18 cellular contexts compared by ENCODE assay signal in the genomic region with DNA sequence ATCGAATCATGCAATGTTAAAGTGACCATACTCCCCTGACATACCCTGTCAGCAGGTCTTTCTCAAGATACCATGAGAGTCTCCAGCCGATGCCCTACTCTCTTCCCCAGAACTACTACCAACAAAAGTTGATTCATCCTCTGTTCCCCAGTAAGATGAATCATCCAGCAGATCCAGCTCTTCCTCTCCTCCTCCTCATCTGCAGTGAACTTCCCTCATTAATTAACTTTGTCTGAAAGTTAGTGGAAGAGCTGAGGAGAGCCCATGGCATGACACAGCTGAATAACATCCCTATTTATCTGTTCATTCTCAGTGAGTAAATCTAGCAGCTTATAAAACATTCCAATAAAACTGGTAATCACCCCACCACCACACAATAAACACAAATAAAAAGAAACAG.
DNase-seq lines count a peak whose midpoint lies in the region; ATAC-seq and TF ChIP-seq lines count a peak whose summit lies in the region.
"Had no signal": no experiment of that assay in that cellular context is flagged by ENCODE, and none has a peak within 500 bp of the region (broad histone marks: within the 10 kb centered on the region; RNA-seq: fewer than 3 reads in every experiment).

No MANE protein-coding gene starts in this region.

- peaks cover 3% of the 10 kb centered on the region for H3K9me3 Mint-ChIP-seq in activated T-helper 2 cell treated with anti-CD3 and anti-CD28 coated beads, Interferon-gamma antibody, Interleukin-2, Interleukin-4, amounts not matched to agents 10 μg/mL and 5 μg/mL and 100 μg/mL, durations not matched to agents 14 hours and 24 hours and 36 hours
- peaks cover 2% of the 10 kb centered on the region for H3K9me3 Mint-ChIP-seq in activated naive CD4-positive, alpha-beta T cell treated with anti-CD3 and anti-CD28 coated beads, Interleukin-2, amount 10 ng/mL, durations not matched to agents 7 days and 5 days
- H3K9me3 Mint-ChIP-seq: activated CD4-positive, alpha-beta memory T cell treated with anti-CD3 and anti-CD28 coated beads for 36 hours; stimulated activated naive CD8-positive, alpha-beta T cell treated with anti-CD3 and anti-CD28 coated beads, Interleukin-15, Interleukin-2, amounts not matched to agents 100 ng/mL and 50 ng/mL, for 24 hours had no signal

- TF ChIP-seq CTCF in upper lobe of right lung (IDR thresholded peaks at IDR 0.05), result no peak

- peaks cover 4% of the 10 kb centered on the region for H3K4me1 ChIP-seq in mesenchymal stem cell (ENCODE audit: control insufficient read depth, insufficient read depth, low read depth, low read length)
- H3K4me1 ChIP-seq in upper lobe of right lung, result no peaks in the 10 kb centered on the region
- H3K4me1 ChIP-seq: BE2C, esophagus muscularis mucosa had no signal

- peaks cover 12% of the 10 kb centered on the region for H3K4me1 Mint-ChIP-seq in activated T-helper 2 cell treated with anti-CD3 and anti-CD28 coated beads, Interferon-gamma antibody, Interleukin-2, Interleukin-4, amounts not matched to agents 10 μg/mL and 5 μg/mL and 100 μg/mL, durations not matched to agents 14 hours and 24 hours and 36 hours (ENCODE audit: low read depth)
- no peaks in the 10 kb centered on the region for H3K4me1 Mint-ChIP-seq in activated naive CD4-positive, alpha-beta T cell treated with anti-CD3 and anti-CD28 coated beads, Interleukin-2, amount 10 ng/mL, durations not matched to agents 7 days and 5 days

- H3K36me3 ChIP-seq in mesenchymal stem cell (ENCODE audit: control insufficient read depth in 1 of 2, insufficient read depth in 2 of 2, low read depth in 1 of 2, low read length in 2 of 2) (no peaks in the 10 kb centered on the region), upper lobe of right lung (no peaks in the 10 kb centered on the region)
- H3K36me3 ChIP-seq: BE2C had no signal

- no peaks in the 10 kb centered on the region for H3K79me1 ChIP-seq in mesenchymal stem cell (replicated peaks; ENCODE audit: low read length, poor library complexity, severe bottlenecking)

- no peaks in the 10 kb centered on the region for H3K36me3 Mint-ChIP-seq in activated T-helper 2 cell treated with anti-CD3 and anti-CD28 coated beads, Interferon-gamma antibody, Interleukin-2, Interleukin-4, amounts not matched to agents 10 μg/mL and 5 μg/mL and 100 μg/mL, durations not matched to agents 14 hours and 24 hours and 36 hours (ENCODE audit: low read depth)
- no peaks in the 10 kb centered on the region for H3K36me3 Mint-ChIP-seq in activated naive CD4-positive, alpha-beta T cell treated with anti-CD3 and anti-CD28 coated beads, Interleukin-2, amount 10 ng/mL, durations not matched to agents 7 days and 5 days
- H3K36me3 Mint-ChIP-seq: activated CD4-positive, alpha-beta memory T cell treated with anti-CD3 and anti-CD28 coated beads for 36 hours had no signal

- H3K4ac ChIP-seq in mesenchymal stem cell (ENCODE audit: low read depth in 1 of 2, low read length in 2 of 2), result no peak overlapping the region

- H3K27me3 ChIP-seq in mesenchymal stem cell (ENCODE audit: control insufficient read depth in 1 of 2, insufficient read depth in 1 of 2, low read length in 2 of 2), result no peaks in the 10 kb centered on the region
- no peaks in the 10 kb centered on the region for H3K27me3 ChIP-seq in upper lobe of right lung
- H3K27me3 ChIP-seq: BE2C, esophagus muscularis mucosa had no signal

- no peak overlapping the region for H2AFZ ChIP-seq in mesenchymal stem cell (ENCODE audit: low read depth, low read length)

- no peak overlapping the region for H2BK120ac ChIP-seq in mesenchymal stem cell (ENCODE audit: low read depth, low read length)

- no peak overlapping the region for H3K4me2 ChIP-seq in mesenchymal stem cell (ENCODE audit: low read length, poor library complexity, severe bottlenecking)

- no peak overlapping the region for H2BK15ac ChIP-seq in mesenchymal stem cell (ENCODE audit: low read depth, poor library complexity, severe bottlenecking)

- H3K27ac Mint-ChIP-seq in activated T-helper 2 cell treated with anti-CD3 and anti-CD28 coated beads, Interferon-gamma antibody, Interleukin-2, Interleukin-4, amounts not matched to agents 10 μg/mL and 5 μg/mL and 100 μg/mL, durations not matched to agents 14 hours and 24 hours and 36 hours, result no peak overlapping the region
- H3K27ac Mint-ChIP-seq in activated naive CD4-positive, alpha-beta T cell treated with anti-CD3 and anti-CD28 coated beads, Interleukin-2, amount 10 ng/mL, durations not matched to agents 7 days and 5 days, result no peak overlapping the region
- H3K27ac Mint-ChIP-seq: activated CD4-positive, alpha-beta memory T cell treated with anti-CD3 and anti-CD28 coated beads for 36 hours; stimulated activated naive CD8-positive, alpha-beta T cell treated with anti-CD3 and anti-CD28 coated beads, Interleukin-15, Interleukin-2, amounts not matched to agents 100 ng/mL and 50 ng/mL, for 24 hours had no signal

- no peak overlapping the region for H3K14ac ChIP-seq in mesenchymal stem cell (ENCODE audit: low read length in 2 of 2)

- H3K27me3 Mint-ChIP-seq in activated T-helper 2 cell treated with anti-CD3 and anti-CD28 coated beads, Interferon-gamma antibody, Interleukin-2, Interleukin-4, amounts not matched to agents 10 μg/mL and 5 μg/mL and 100 μg/mL, durations not matched to agents 14 hours and 24 hours and 36 hours (ENCODE audit: low read depth), result no peaks in the 10 kb centered on the region
- H3K27me3 Mint-ChIP-seq in activated naive CD4-positive, alpha-beta T cell treated with anti-CD3 and anti-CD28 coated beads, Interleukin-2, amount 10 ng/mL, durations not matched to agents 7 days and 5 days, result peaks cover 4% of the 10 kb centered on the region
- H3K27me3 Mint-ChIP-seq: activated CD4-positive, alpha-beta memory T cell treated with anti-CD3 and anti-CD28 coated beads for 36 hours had no signal

- no peak overlapping the region for H3K27ac ChIP-seq in epithelial cell of prostate
- no peak overlapping the region for H3K27ac ChIP-seq in mesenchymal stem cell (ENCODE audit: low read length, poor library complexity, severe bottlenecking)
- no peak overlapping the region for H3K27ac ChIP-seq in upper lobe of right lung
- H3K27ac ChIP-seq: coronary artery, esophagus muscularis mucosa had no signal

- no peak overlapping the region for H3K18ac ChIP-seq in mesenchymal stem cell (ENCODE audit: low read depth in 1 of 2, low read length in 2 of 2)

- H3K9ac ChIP-seq in mesenchymal stem cell (ENCODE audit: low read length), result peak overlapping the region; percentile 40

- no peak overlapping the region for H4K8ac ChIP-seq in mesenchymal stem cell (ENCODE audit: low read length)

- intact Hi-C loops in activated T-helper 2 cell treated with anti-CD3 and anti-CD28 coated beads, Interferon-gamma antibody, Interleukin-2, Interleukin-4, amounts not matched to agents 10 μg/mL and 5 μg/mL and 100 μg/mL, durations not matched to agents 14 hours and 24 hours and 36 hours (cut with micrococcal nuclease), result no loop called here
- intact Hi-C loops in upper lobe of right lung (cut with DNase I), result no loop called here

- in situ Hi-C loops in Caki2 (cut with HindIII; ENCODE audit: low pct_unique_long_range_greater_than_20kb, low sequenced_read_pairs), result no loop called here

- peak; percentile 37 for DNase-seq in Caki2 (ENCODE audit: low read depth)
- DNase-seq in NCI-H226, result peak; percentile 88
- peak; percentile 44 for DNase-seq in epithelial cell of prostate (ENCODE audit: low read depth, low spot score)
- peak; percentile 76 for DNase-seq in mesenchymal stem cell
- no peak for DNase-seq in activated T-helper 2 cell treated with anti-CD3 and anti-CD28 coated beads, Interferon-gamma antibody, Interleukin-2, Interleukin-4, amounts not matched to agents 10 μg/mL and 5 μg/mL and 100 μg/mL, durations not matched to agents 14 hours and 24 hours and 36 hours (ENCODE audit: low spot score)
- no peak for DNase-seq in activated naive CD4-positive, alpha-beta T cell treated with anti-CD3 and anti-CD28 coated beads, Interleukin-2, amount 10 ng/mL, durations not matched to agents 7 days and 5 days
- DNase-seq in upper lobe of right lung, result no peak
- DNase-seq: activated CD4-positive, alpha-beta memory T cell treated with anti-CD3 and anti-CD28 coated beads for 36 hours; BE2C; DMS153; H7; left ventricle myocardium superior; NCI-H2029; NCI-H526 treated with DMSO at 0.1 percent for 48 hours had no signal

- H3K23ac ChIP-seq in mesenchymal stem cell (ENCODE audit: low read length in 2 of 2), result no peak overlapping the region

- H3K4me3 ChIP-seq in mesenchymal stem cell (ENCODE audit: insufficient read depth in 1 of 2, low read depth in 1 of 2, low read length in 2 of 2) (no peak overlapping the region), upper lobe of right lung (no peak overlapping the region)
- H3K4me3 ChIP-seq: coronary artery, esophagus muscularis mucosa had no signal

- H2AK5ac ChIP-seq in mesenchymal stem cell (ENCODE audit: low read length, severe bottlenecking), result no peak overlapping the region

- H2BK12ac ChIP-seq in mesenchymal stem cell (ENCODE audit: low read length in 2 of 2), result no peak overlapping the region

- CTCF ChIA-PET in activated naive CD4-positive, alpha-beta T cell treated with anti-CD3 and anti-CD28 coated beads, Interleukin-2, amount 10 ng/mL, durations not matched to agents 7 days and 5 days (lab: Charles Lee), result no interaction called here

- WGBS in mesenchymal stem cell, result 27% methylated on average over 2 of the region's 2 CpGs

- H4K91ac ChIP-seq in mesenchymal stem cell (ENCODE audit: low read length), result no peak overlapping the region

- no peak for ATAC-seq in HG03280 (IDR thresholded peaks at IDR 0.05; ENCODE audit: unreplicated experiment)
- ATAC-seq in upper lobe of right lung, result no peak
- ATAC-seq: left ventricle myocardium superior had no signal

- no peak overlapping the region for H2BK5ac ChIP-seq in mesenchymal stem cell (ENCODE audit: low read depth, low read length, poor library complexity, severe bottlenecking)

- no peaks in the 10 kb centered on the region for H3K9me3 ChIP-seq in mesenchymal stem cell (ENCODE audit: control insufficient read depth, low read length)
- no peaks in the 10 kb centered on the region for H3K9me3 ChIP-seq in upper lobe of right lung
- H3K9me3 ChIP-seq: BE2C, esophagus muscularis mucosa had no signal

- H3K4me3 Mint-ChIP-seq in activated T-helper 2 cell treated with anti-CD3 and anti-CD28 coated beads, Interferon-gamma antibody, Interleukin-2, Interleukin-4, amounts not matched to agents 10 μg/mL and 5 μg/mL and 100 μg/mL, durations not matched to agents 14 hours and 24 hours and 36 hours (ENCODE audit: low read depth), result no peak overlapping the region
- no peak overlapping the region for H3K4me3 Mint-ChIP-seq in activated naive CD4-positive, alpha-beta T cell treated with anti-CD3 and anti-CD28 coated beads, Interleukin-2, amount 10 ng/mL, durations not matched to agents 7 days and 5 days
- H3K4me3 Mint-ChIP-seq: activated CD4-positive, alpha-beta memory T cell treated with anti-CD3 and anti-CD28 coated beads for 36 hours; stimulated activated naive CD8-positive, alpha-beta T cell treated with anti-CD3 and anti-CD28 coated beads, Interleukin-15, Interleukin-2, amounts not matched to agents 100 ng/mL and 50 ng/mL, for 24 hours had no signal

Comparison
In these comparisons a context has a peak if more than half of its experiments do, and no peak if none do; other contexts are left out.
1. DNase-seq: peak in Caki2 (single experiment), NCI-H226 (single experiment), epithelial cell of prostate (single experiment) and mesenchymal stem cell (single experiment); none in activated T-helper 2 cell treated with anti-CD3 and anti-CD28 coated beads, Interferon-gamma antibody, Interleukin-2, Interleukin-4, amounts not matched to agents 10 μg/mL and 5 μg/mL and 100 μg/mL, durations not matched to agents 14 hours and 24 hours and 36 hours (single experiment), activated naive CD4-positive, alpha-beta T cell treated with anti-CD3 and anti-CD28 coated beads, Interleukin-2, amount 10 ng/mL, durations not matched to agents 7 days and 5 days (single experiment) and upper lobe of right lung (single experiment).